1 cellular context compared by ENCODE assay signal in genomic region chr13:97976551-97977375, GRCh38.
A peak's percentile ranks its signal among the peaks of the same experiment; 100 is the strongest.
TF ChIP-seq lines count a peak whose summit lies in the region.

No MANE protein-coding gene starts in this region.

TF ChIP-seq in K562, 482 proteins besides CTCF, POLR2A, EP300 and RAD21 (continued from another document and continues in another):
- TF ChIP-seq CEBPZ (IDR thresholded peaks at IDR 0.05; ENCODE audit: borderline replicate concordance, low read depth, low read length), result no peak
- TF ChIP-seq TAF9B (IDR thresholded peaks at IDR 0.05; ENCODE audit: partially characterized antibody), result peak; percentile 11
- TF ChIP-seq HNRNPK (IDR thresholded peaks at IDR 0.05; ENCODE audit: low read depth, low read length, poor library complexity, severe bottlenecking), result no peak
- TF ChIP-seq ZNF184 (CRISPR knock-in tag; IDR thresholded peaks at IDR 0.05), result no peak
- no peak for TF ChIP-seq BCOR (IDR thresholded peaks at IDR 0.05)
- no peak for TF ChIP-seq RHOXF2B (CRISPR knock-in tag; conservative IDR thresholded peaks at IDR 0.05)
- TF ChIP-seq DPF2 (IDR thresholded peaks at IDR 0.05), result no peak
- no peak for TF ChIP-seq C11orf30 (IDR thresholded peaks at IDR 0.05; ENCODE audit: low read depth)
- TF ChIP-seq SIN3B (IDR thresholded peaks at IDR 0.05; ENCODE audit: low read depth), result no peak
- no peak for TF ChIP-seq HMBOX1 (IDR thresholded peaks at IDR 0.05)
- no peak for TF ChIP-seq ZNF551 (CRISPR knock-in tag; IDR thresholded peaks at IDR 0.05)
- no peak for TF ChIP-seq TRIM25 (IDR thresholded peaks at IDR 0.05; ENCODE audit: borderline replicate concordance)
- no peak for TF ChIP-seq CREB3 (tag; conservative IDR thresholded peaks at IDR 0.05; ENCODE audit: low read depth)
- no peak for TF ChIP-seq SPI1 (IDR thresholded peaks at IDR 0.05; ENCODE audit: borderline replicate concordance, low read depth, low read length)
- no peak for TF ChIP-seq HMG20B (CRISPR knock-in tag; IDR thresholded peaks at IDR 0.05)
- no peak for TF ChIP-seq THRA (IDR thresholded peaks at IDR 0.05)
- TF ChIP-seq ZBTB34 (CRISPR knock-in tag; IDR thresholded peaks at IDR 0.05), result no peak
- TF ChIP-seq ETV5 (CRISPR knock-in tag; IDR thresholded peaks at IDR 0.05; ENCODE audit: low read depth), result no peak
- no peak for TF ChIP-seq USF2 (CRISPR knock-in tag; IDR thresholded peaks at IDR 0.05)
- no peak for TF ChIP-seq NCOA4 (IDR thresholded peaks at IDR 0.05; ENCODE audit: partially characterized antibody)
- TF ChIP-seq RBM34 (IDR thresholded peaks at IDR 0.05; ENCODE audit: borderline replicate concordance, insufficient read depth, low read length), result no peak
- TF ChIP-seq STAT6 (CRISPR knock-in tag; IDR thresholded peaks at IDR 0.05), result no peak
- no peak for TF ChIP-seq ZNF79 (CRISPR knock-in tag; IDR thresholded peaks at IDR 0.05; ENCODE audit: low read depth)
- TF ChIP-seq ZNF436 (CRISPR knock-in tag; IDR thresholded peaks at IDR 0.05), result no peak
- no peak for TF ChIP-seq ZNF239 (CRISPR knock-in tag; IDR thresholded peaks at IDR 0.05)
- TF ChIP-seq ZNF232 (CRISPR knock-in tag; IDR thresholded peaks at IDR 0.05), result no peak
- no peak for TF ChIP-seq SOX6 (IDR thresholded peaks at IDR 0.05)
- no peak for TF ChIP-seq CBFB (CRISPR knock-in tag; IDR thresholded peaks at IDR 0.05)
- TF ChIP-seq MYC (IDR thresholded peaks at IDR 0.05; ENCODE audit: low read depth, low read length), result peak; percentile 38
- TF ChIP-seq MYC (CRISPR knock-in tag; IDR thresholded peaks at IDR 0.05; ENCODE audit: borderline replicate concordance, low read depth), result no peak
- peak in 1 of 2 experiments; percentile 88; a peak in 2 of 4 replicates for TF ChIP-seq ZNF639 (CRISPR knock-in tag; conservative IDR thresholded peaks at IDR 0.05 in 1 of 2, IDR thresholded peaks at IDR 0.05 in 1 of 2)
- TF ChIP-seq ZBTB43 (CRISPR knock-in tag; IDR thresholded peaks at IDR 0.05), result no peak
- TF ChIP-seq YY1 (IDR thresholded peaks at IDR 0.05; ENCODE audit: borderline replicate concordance in 1 of 3, control insufficient read depth in 1 of 3, extremely low read depth in 1 of 3, insufficient read depth in 3 of 3, insufficient read length in 1 of 3, insufficient replicate concordance in 2 of 3, low read depth in 1 of 3, low read length in 2 of 3), result peak; percentile 64 to 91 (median 84)
- no peak for TF ChIP-seq MCM5 (IDR thresholded peaks at IDR 0.05; ENCODE audit: low read depth)
- TF ChIP-seq PHF8 (IDR thresholded peaks at IDR 0.05; ENCODE audit: borderline replicate concordance, low read length), result peak; percentile 63; the same call in 1 of the 2 replicates
- no peak for TF ChIP-seq SMARCA5 (IDR thresholded peaks at IDR 0.05)
- TF ChIP-seq ZNF76 (CRISPR knock-in tag; IDR thresholded peaks at IDR 0.05; ENCODE audit: borderline replicate concordance), result no peak
- peak; percentile 75; the same call in 1 of the 2 replicates for TF ChIP-seq POLR2G (IDR thresholded peaks at IDR 0.05; ENCODE audit: low read depth, low read length)
